ENCODE assay signal across 9 cellular contexts in genomic region chr2:32484907-32485306, GRCh38.
DNase-seq lines count a peak whose midpoint lies in the region; ATAC-seq, FAIRE-seq and TF ChIP-seq lines count a peak whose summit lies in the region.
"Had no signal": no experiment of that assay in that cellular context is flagged by ENCODE, and none has a peak within 500 bp of the region (broad histone marks: within the 10 kb centered on the region; RNA-seq: fewer than 3 reads in every experiment).

No MANE protein-coding gene starts in this region.

- H3K4me3 ChIP-seq in kidney epithelial cell (ENCODE audit: low read depth, low read length) = no peak overlapping the region
- H3K4me3 ChIP-seq in kidney (ENCODE audit: low read length in 2 of 2) = no peak overlapping the region

- no peaks in the 10 kb centered on the region for H3K27me3 Mint-ChIP-seq in activated naive CD8-positive, alpha-beta T cell treated with anti-CD3 and anti-CD28 coated beads for 36 hours

- FAIRE-seq in HTR-8/SVneo (lab: Jason Lieb, UNC) = no peak
- FAIRE-seq in kidney (lab: Jason Lieb, UNC) = no peak
- FAIRE-seq: G401.6 had no signal

- peaks cover 22% of the 10 kb centered on the region for H3K36me3 Mint-ChIP-seq in activated naive CD8-positive, alpha-beta T cell treated with anti-CD3 and anti-CD28 coated beads for 36 hours

- H3K4me1 Mint-ChIP-seq in activated naive CD8-positive, alpha-beta T cell treated with anti-CD3 and anti-CD28 coated beads for 36 hours = peaks cover 5% of the 10 kb centered on the region

- peak; percentile 62 for DNase-seq in AG08396 (ENCODE audit: low spot score)
- DNase-seq in HTR-8/SVneo (ENCODE audit: insufficient read length, low spot score) = peak; percentile 44
- DNase-seq in activated naive CD8-positive, alpha-beta T cell treated with anti-CD3 and anti-CD28 coated beads for 36 hours = no peak
- DNase-seq in kidney epithelial cell (ENCODE audit: low read depth) = peak; percentile 58
- DNase-seq in kidney = no peak
- no peak for DNase-seq in islet precursor cell

- no peaks in the 10 kb centered on the region for H3K4me1 ChIP-seq in kidney (ENCODE audit: control insufficient read depth in 1 of 2, insufficient read depth in 1 of 2, low read depth in 1 of 2, low read length in 2 of 2)

- H3K27ac ChIP-seq in kidney (ENCODE audit: low read depth in 2 of 2, low read length in 2 of 2) = no peak overlapping the region

- intact Hi-C loops in kidney (cut with DNase I) = no loop called here

- H3K9ac ChIP-seq in kidney (ENCODE audit: low read length in 2 of 2) = no peak overlapping the region

- ATAC-seq in GM21390 (IDR thresholded peaks at IDR 0.05; ENCODE audit: unreplicated experiment) (no peak), HG03280 (IDR thresholded peaks at IDR 0.05; ENCODE audit: unreplicated experiment) (no peak)

- H3K9me3 ChIP-seq in kidney (ENCODE audit: control insufficient read depth in 1 of 2, low read length in 2 of 2) = no peaks in the 10 kb centered on the region

- no peaks in the 10 kb centered on the region for H3K9me3 Mint-ChIP-seq in activated naive CD8-positive, alpha-beta T cell treated with anti-CD3 and anti-CD28 coated beads for 36 hours

- no peaks in the 10 kb centered on the region for H3K27me3 ChIP-seq in kidney epithelial cell (ENCODE audit: control insufficient read depth, insufficient read depth, low read length)

- peak overlapping the region; percentile 6 for H3K27ac Mint-ChIP-seq in activated naive CD8-positive, alpha-beta T cell treated with anti-CD3 and anti-CD28 coated beads for 36 hours

- no peak overlapping the region for H3K4me3 Mint-ChIP-seq in activated naive CD8-positive, alpha-beta T cell treated with anti-CD3 and anti-CD28 coated beads for 36 hours

- TF ChIP-seq CTCF in kidney epithelial cell (IDR thresholded peaks at IDR 0.05; ENCODE audit: insufficient read depth, low read length, poor library complexity, severe bottlenecking) (no peak), kidney (IDR thresholded peaks at IDR 0.05; ENCODE audit: borderline replicate concordance, extremely low read depth, insufficient read depth) (no peak)

- no peaks in the 10 kb centered on the region for H3K36me3 ChIP-seq in kidney epithelial cell (ENCODE audit: control insufficient read depth, insufficient read depth, low read length)
- peaks cover 16 to 46% of the 10 kb centered on the region in 2 donors for H3K36me3 ChIP-seq in kidney (ENCODE audit: control insufficient read depth in 1 of 2, insufficient read depth in 2 of 2, low read length in 2 of 2)

Comparison
In these comparisons a context has a peak if more than half of its experiments do, and no peak if none do; other contexts are left out.
1. DNase-seq: peak in AG08396 (single experiment), HTR-8/SVneo (single experiment) and kidney epithelial cell (single experiment); none in activated naive CD8-positive, alpha-beta T cell treated with anti-CD3 and anti-CD28 coated beads for 36 hours (single experiment), kidney (single experiment) and islet precursor cell (single experiment).